In the genomic region with DNA sequence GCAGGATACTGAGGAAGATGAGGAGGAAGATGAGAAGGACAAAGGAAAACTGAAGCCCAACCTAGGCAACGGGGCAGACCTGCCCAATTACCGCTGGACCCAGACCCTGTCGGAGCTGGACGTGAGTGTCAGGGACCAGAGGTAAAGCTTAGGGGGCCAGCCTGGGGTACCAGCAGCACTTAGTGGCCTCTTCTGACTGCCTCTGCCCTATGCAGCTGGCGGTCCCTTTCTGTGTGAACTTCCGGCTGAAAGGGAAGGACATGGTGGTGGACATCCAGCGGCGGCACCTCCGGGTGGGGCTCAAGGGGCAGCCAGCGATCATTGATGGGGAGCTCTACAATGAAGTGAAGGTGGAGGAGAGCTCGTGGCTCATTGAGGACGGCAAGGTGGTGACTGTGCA, we compare ENCODE assay signal across 31 cellular contexts. TPM values are rescaled to one million over a fixed set of nuclear protein-coding genes. Genes with fewer than 3 reads are reported as not detected.
A peak's percentile ranks its signal among the peaks of the same experiment; 100 is the strongest.
DNase-seq lines count a peak whose midpoint lies in the region; ATAC-seq, FAIRE-seq and TF ChIP-seq lines count a peak whose summit lies in the region.
"Had no signal": no experiment of that assay in that cellular context is flagged by ENCODE, and none has a peak within 500 bp of the region (broad histone marks: within the 10 kb centered on the region; RNA-seq: fewer than 3 reads in every experiment).

No MANE protein-coding gene starts in this region.

- H3K36me3 ChIP-seq in astrocyte (ENCODE audit: insufficient read depth, low read length) (peaks cover 33% of the 10 kb centered on the region), right lobe of liver (peaks cover 8 to 38% (median 15%) of the 10 kb centered on the region in 4 donors)
- peaks cover 27% of the 10 kb centered on the region for H3K36me3 ChIP-seq in CD8-positive, alpha-beta memory T cell (ENCODE audit: insufficient read depth, low read length)

- FAIRE-seq in astrocyte (lab: Jason Lieb, UNC) = no peak
- FAIRE-seq: GM12878, H1, HTR-8/SVneo, RCC 7860 had no signal

- POLR2A ChIA-PET in CD8-positive, alpha-beta memory T cell (lab: Charles Lee) = no interaction called here

- H3K9me3 Mint-ChIP-seq in activated naive CD8-positive, alpha-beta T cell treated with anti-CD3 and anti-CD28 coated beads for 36 hours = no peaks in the 10 kb centered on the region
- H3K9me3 Mint-ChIP-seq in activated naive CD8-positive, alpha-beta T cell treated with anti-CD3 and anti-CD28 coated beads, Interleukin-2, amount 50 U/mL, for 24 hours = no peaks in the 10 kb centered on the region
- no peaks in the 10 kb centered on the region for H3K9me3 Mint-ChIP-seq in astrocyte (ENCODE audit: unreplicated experiment)
- H3K9me3 Mint-ChIP-seq in stimulated activated effector memory CD8-positive, alpha-beta T cell treated with anti-CD3 and anti-CD28 coated beads, Interleukin-12 subunit alpha, Interleukin-12 subunit beta, amount 100 ng/mL, for 72 hours = no peaks in the 10 kb centered on the region
- H3K9me3 Mint-ChIP-seq in CD8-positive, alpha-beta memory T cell = no peaks in the 10 kb centered on the region
- H3K9me3 Mint-ChIP-seq: CD4-positive, alpha-beta memory T cell had no signal

- no peaks in the 10 kb centered on the region for H3K9me3 ChIP-seq in astrocyte (ENCODE audit: insufficient read depth, low read depth, low read length)
- H3K9me3 ChIP-seq in right lobe of liver = no peaks in the 10 kb centered on the region
- H3K9me3 ChIP-seq in CD8-positive, alpha-beta memory T cell (ENCODE audit: low read length) = no peaks in the 10 kb centered on the region
- H3K9me3 ChIP-seq: Caco-2, MG63 had no signal

- intact Hi-C loops in right lobe of liver (cut with DNase I) = no loop called here

- no peaks in the 10 kb centered on the region for H4K20me1 ChIP-seq in astrocyte (ENCODE audit: insufficient read depth, low read length)

- peak overlapping the region; percentile 42 for H3K27ac Mint-ChIP-seq in activated naive CD8-positive, alpha-beta T cell treated with anti-CD3 and anti-CD28 coated beads for 36 hours
- H3K27ac Mint-ChIP-seq in activated naive CD8-positive, alpha-beta T cell treated with anti-CD3 and anti-CD28 coated beads, Interleukin-2, amount 50 U/mL, for 24 hours = no peak overlapping the region
- peak overlapping the region; percentile 75 for H3K27ac Mint-ChIP-seq in astrocyte (ENCODE audit: unreplicated experiment)
- peak overlapping the region; percentile 89 for H3K27ac Mint-ChIP-seq in stimulated activated effector memory CD8-positive, alpha-beta T cell treated with anti-CD3 and anti-CD28 coated beads, Interleukin-12 subunit alpha, Interleukin-12 subunit beta, amount 100 ng/mL, for 72 hours
- H3K27ac Mint-ChIP-seq in CD8-positive, alpha-beta memory T cell = peak overlapping the region in 2 of 8 donors; percentile 47 to 63

- ATAC-seq in activated naive CD8-positive, alpha-beta T cell treated with anti-CD3 and anti-CD28 coated beads, Interleukin-2, amount 50 U/mL, for 24 hours = no peak
- ATAC-seq in right lobe of liver = no peak
- ATAC-seq in stimulated activated effector memory CD8-positive, alpha-beta T cell treated with anti-CD3 and anti-CD28 coated beads, Interleukin-12 subunit alpha, Interleukin-12 subunit beta, amount 100 ng/mL, for 72 hours = no peak
- no peak for ATAC-seq in HG02884 (IDR thresholded peaks at IDR 0.05; ENCODE audit: unreplicated experiment)
- ATAC-seq: GM12878, HCT116 had no signal

- DNase-seq in activated naive CD8-positive, alpha-beta T cell treated with anti-CD3 and anti-CD28 coated beads for 36 hours = no peak
- DNase-seq in activated naive CD8-positive, alpha-beta T cell treated with anti-CD3 and anti-CD28 coated beads, Interleukin-2, amount 50 U/mL, for 24 hours = no peak
- DNase-seq in astrocyte (ENCODE audit: low read depth) (no peak), right lobe of liver (no peak)
- no peak for DNase-seq in stimulated activated effector memory CD8-positive, alpha-beta T cell treated with anti-CD3 and anti-CD28 coated beads, Interleukin-12 subunit alpha, Interleukin-12 subunit beta, amount 100 ng/mL, for 72 hours (ENCODE audit: low spot score in 2 of 2)
- DNase-seq in CD8-positive, alpha-beta memory T cell = no peak
- DNase-seq: C1 segment of cervical spinal cord; Caco-2; CD4-positive, alpha-beta memory T cell; DMS 273 treated with DMSO at 0.1 percent for 48 hours; DMS79; EL; GDM1; KG1; MG63; NCI-H1105 treated with DMSO at 0.1 percent for 48 hours; NCI-H146; NCI-H1930; NCI-H2107; NCI-H446; NCI-H524 treated with DMSO at 0.1 percent for 48 hours; NCI-H774; SIG-M5 had no signal

- no peak for TF ChIP-seq POLR2A in right lobe of liver (IDR thresholded peaks at IDR 0.05)

- no peaks in the 10 kb centered on the region for H3K27me3 ChIP-seq in astrocyte (ENCODE audit: insufficient read depth, low read length)
- no peaks in the 10 kb centered on the region for H3K27me3 ChIP-seq in right lobe of liver
- no peaks in the 10 kb centered on the region for H3K27me3 ChIP-seq in CD8-positive, alpha-beta memory T cell (ENCODE audit: insufficient read depth, low read length, poor library complexity, severe bottlenecking)
- H3K27me3 ChIP-seq: MG63 had no signal

- H3K79me2 ChIP-seq in astrocyte (ENCODE audit: insufficient read depth, low read length) = peaks cover 32% of the 10 kb centered on the region

- CTCF ChIA-PET in CD8-positive, alpha-beta memory T cell (lab: Charles Lee) = interaction anchor here (0.6 kb wide), 1 partner anchor 902 kb away, joined by 4 read pairs; no protein-coding TSS in a partner anchor

- H2AFZ ChIP-seq in astrocyte (ENCODE audit: low read depth, low read length) = no peak overlapping the region

- TF ChIP-seq CTCF in astrocyte (IDR thresholded peaks at IDR 0.05; ENCODE audit: insufficient read depth, low read depth, low read length) (no peak), right lobe of liver (IDR thresholded peaks at IDR 0.05) (no peak)

- H3K27ac ChIP-seq in astrocyte (ENCODE audit: low read depth, low read length) = no peak overlapping the region
- H3K27ac ChIP-seq in right lobe of liver = peak overlapping the region in 2 of 3 donors; percentile 7 to 81
- H3K27ac ChIP-seq in CD8-positive, alpha-beta memory T cell (ENCODE audit: low read depth, low read length) = no peak overlapping the region
- H3K27ac ChIP-seq: SK-N-MC had no signal

- peaks cover 29% of the 10 kb centered on the region for H3K36me3 Mint-ChIP-seq in activated naive CD8-positive, alpha-beta T cell treated with anti-CD3 and anti-CD28 coated beads for 36 hours
- H3K36me3 Mint-ChIP-seq in activated naive CD8-positive, alpha-beta T cell treated with anti-CD3 and anti-CD28 coated beads, Interleukin-2, amount 50 U/mL, for 24 hours (ENCODE audit: low read depth) = peaks cover 51% of the 10 kb centered on the region
- peaks cover 32% of the 10 kb centered on the region for H3K36me3 Mint-ChIP-seq in astrocyte (ENCODE audit: low read depth, unreplicated experiment)
- H3K36me3 Mint-ChIP-seq in stimulated activated effector memory CD8-positive, alpha-beta T cell treated with anti-CD3 and anti-CD28 coated beads, Interleukin-12 subunit alpha, Interleukin-12 subunit beta, amount 100 ng/mL, for 72 hours = peaks cover 97% of the 10 kb centered on the region
- peaks cover 9 to 69% (median 12%) of the 10 kb centered on the region in 3 donors for H3K36me3 Mint-ChIP-seq in CD8-positive, alpha-beta memory T cell

- H3K4me1 ChIP-seq in astrocyte (ENCODE audit: insufficient read depth, low read length) (peaks cover 10% of the 10 kb centered on the region), right lobe of liver (peaks cover 0 to 87% (median 35%) of the 10 kb centered on the region in 4 donors)
- no peaks in the 10 kb centered on the region for H3K4me1 ChIP-seq in CD8-positive, alpha-beta memory T cell (ENCODE audit: insufficient read depth, low read length)

- 85% methylated on average over 6 of the region's 12 CpGs for WGBS in right lobe of liver (ENCODE audit: insufficient coverage, low coverage, low lambda C conversion rate, missing lambda C conversion rate)

- no peak overlapping the region for H3K4me3 Mint-ChIP-seq in activated naive CD8-positive, alpha-beta T cell treated with anti-CD3 and anti-CD28 coated beads for 36 hours
- no peak overlapping the region for H3K4me3 Mint-ChIP-seq in activated naive CD8-positive, alpha-beta T cell treated with anti-CD3 and anti-CD28 coated beads, Interleukin-2, amount 50 U/mL, for 24 hours
- H3K4me3 Mint-ChIP-seq in astrocyte (ENCODE audit: unreplicated experiment) = no peak overlapping the region
- no peak overlapping the region for H3K4me3 Mint-ChIP-seq in stimulated activated effector memory CD8-positive, alpha-beta T cell treated with anti-CD3 and anti-CD28 coated beads, Interleukin-12 subunit alpha, Interleukin-12 subunit beta, amount 100 ng/mL, for 72 hours
- no peak overlapping the region for H3K4me3 Mint-ChIP-seq in CD8-positive, alpha-beta memory T cell
- H3K4me3 Mint-ChIP-seq: CD4-positive, alpha-beta memory T cell had no signal

- no peak overlapping the region for H3K9ac ChIP-seq in astrocyte (ENCODE audit: low read length)

- H3K4me3 ChIP-seq in astrocyte (ENCODE audit: insufficient read depth, low read depth, low read length) (no peak overlapping the region), right lobe of liver (no peak overlapping the region)
- H3K4me3 ChIP-seq in CD8-positive, alpha-beta memory T cell (ENCODE audit: low read length) = no peak overlapping the region
- H3K4me3 ChIP-seq: GM12878, MG63, SK-N-MC had no signal

- H3K4me2 ChIP-seq in astrocyte (ENCODE audit: low read length) = no peak overlapping the region

- no peaks in the 10 kb centered on the region for H3K27me3 Mint-ChIP-seq in activated naive CD8-positive, alpha-beta T cell treated with anti-CD3 and anti-CD28 coated beads for 36 hours
- no peaks in the 10 kb centered on the region for H3K27me3 Mint-ChIP-seq in activated naive CD8-positive, alpha-beta T cell treated with anti-CD3 and anti-CD28 coated beads, Interleukin-2, amount 50 U/mL, for 24 hours
- H3K27me3 Mint-ChIP-seq in astrocyte (ENCODE audit: low read depth, unreplicated experiment) = no peaks in the 10 kb centered on the region
- no peaks in the 10 kb centered on the region for H3K27me3 Mint-ChIP-seq in CD8-positive, alpha-beta memory T cell
- H3K27me3 Mint-ChIP-seq: CD4-positive, alpha-beta memory T cell had no signal

- peaks cover 5% of the 10 kb centered on the region for H3K4me1 Mint-ChIP-seq in activated naive CD8-positive, alpha-beta T cell treated with anti-CD3 and anti-CD28 coated beads for 36 hours
- no peaks in the 10 kb centered on the region for H3K4me1 Mint-ChIP-seq in activated naive CD8-positive, alpha-beta T cell treated with anti-CD3 and anti-CD28 coated beads, Interleukin-2, amount 50 U/mL, for 24 hours
- H3K4me1 Mint-ChIP-seq in astrocyte (ENCODE audit: low read depth, unreplicated experiment) = peaks cover 10% of the 10 kb centered on the region
- H3K4me1 Mint-ChIP-seq in stimulated activated effector memory CD8-positive, alpha-beta T cell treated with anti-CD3 and anti-CD28 coated beads, Interleukin-12 subunit alpha, Interleukin-12 subunit beta, amount 100 ng/mL, for 72 hours = no peaks in the 10 kb centered on the region
- H3K4me1 Mint-ChIP-seq in CD8-positive, alpha-beta memory T cell = no peaks in the 10 kb centered on the region

RNA-seq across cellular contexts. Expression of a gene that starts 17.6 kb away (rescaled TPM):
- under 1 TPM; 0.47 to 0.60 TPM for total RNA-seq in activated naive CD8-positive, alpha-beta T cell treated with anti-CD3 and anti-CD28 coated beads for 36 hours
- total RNA-seq in astrocyte = 0.22 and 0.54 TPM in 2 replicates
- 1 to 10 TPM; 1.1 to 4.1 (median 2.5) TPM for total RNA-seq in right lobe of liver
- total RNA-seq in CD8-positive, alpha-beta memory T cell = under 1 TPM; 0.24 to 0.39 TPM
- 4.6 TPM for polyA plus RNA-seq in CD8-positive, alpha-beta memory T cell
- total RNA-seq: A673, GM12878 had no signal

RNA-seq across cellular contexts. Expression of a gene that starts 21.1 kb away (rescaled TPM):
- 100 to 1,000 TPM; 146 to 147 TPM for total RNA-seq in activated naive CD8-positive, alpha-beta T cell treated with anti-CD3 and anti-CD28 coated beads for 36 hours
- total RNA-seq in astrocyte (70.2 and 71.6 TPM in 2 replicates), right lobe of liver (10 to 100 TPM; 40.9 to 60.8 (median 48.4) TPM)
- 100 to 1,000 TPM; 167 to 168 TPM for total RNA-seq in CD8-positive, alpha-beta memory T cell
- polyA plus RNA-seq in CD8-positive, alpha-beta memory T cell = 122 TPM

RNA-seq across cellular contexts. Expression of a gene that starts 28.9 kb away (rescaled TPM):
- total RNA-seq in activated naive CD8-positive, alpha-beta T cell treated with anti-CD3 and anti-CD28 coated beads for 36 hours = not detected
- total RNA-seq in astrocyte (not detected in 2 replicates), right lobe of liver (10 to 100 TPM; 25.6 to 69.6 (median 43.0) TPM)
- not detected for total RNA-seq in CD8-positive, alpha-beta memory T cell
- polyA plus RNA-seq in CD8-positive, alpha-beta memory T cell = not detected
- total RNA-seq: A673; CD4-positive, alpha-beta memory T cell; GM12878; H1 had no signal
- polyA plus RNA-seq: CD4-positive, alpha-beta memory T cell; GM12878; H1 had no signal

RNA-seq across cellular contexts. Expression of a gene that starts 42.4 kb away (rescaled TPM):
- 10 to 100 TPM; 13.3 to 14.4 TPM for total RNA-seq in activated naive CD8-positive, alpha-beta T cell treated with anti-CD3 and anti-CD28 coated beads for 36 hours
- total RNA-seq in astrocyte (12.8 and 13.7 TPM in 2 replicates), right lobe of liver (1 to 10 TPM; 6.0 to 8.1 (median 7.1) TPM)
- 10 to 100 TPM; 20.0 to 21.3 TPM for total RNA-seq in CD8-positive, alpha-beta memory T cell
- 15.2 TPM for polyA plus RNA-seq in CD8-positive, alpha-beta memory T cell

RNA-seq across cellular contexts. Expression of a gene that starts 50.8 kb away (rescaled TPM):
- total RNA-seq in activated naive CD8-positive, alpha-beta T cell treated with anti-CD3 and anti-CD28 coated beads for 36 hours = under 1 TPM; 0.40 to 0.64 TPM
- total RNA-seq in astrocyte = 16.4 and 19.2 TPM in 2 replicates
- total RNA-seq in right lobe of liver = 10 to 100 TPM in 2 of 6 experiments, 1 to 10 TPM in 4; 2.0 to 24.8 (median 6.7) TPM
- total RNA-seq in CD8-positive, alpha-beta memory T cell = 1 to 10 TPM in 1 of 2 experiments, under 1 TPM in 1; 0.73 to 1.2 TPM
- not detected for polyA plus RNA-seq in CD8-positive, alpha-beta memory T cell
- total RNA-seq: CD4-positive, alpha-beta memory T cell had no signal
- polyA plus RNA-seq: CD4-positive, alpha-beta memory T cell; GM12878 had no signal

Comparison
In these comparisons a context has a peak if more than half of its experiments do, and no peak if none do; other contexts are left out.
1. H3K27ac ChIP-seq: peak in right lobe of liver (2 of 3); none in astrocyte (single experiment) and CD8-positive, alpha-beta memory T cell (single experiment).
2. RNA of a gene that starts 28.9 kb away (total RNA-seq): 25.6 to 69.6 TPM in right lobe of liver; not detected in astrocyte, not detected in activated naive CD8-positive, alpha-beta T cell treated with anti-CD3 and anti-CD28 coated beads for 36 hours and not detected in CD8-positive, alpha-beta memory T cell; every median in the first group is over 10 times any median in the second.